ENCODE assay signal across 8 cellular contexts in genomic region chr19:38695319-38695683, GRCh38. TPM values are rescaled to one million over a fixed set of nuclear protein-coding genes. Genes with fewer than 3 reads are reported as not detected.
A peak's percentile ranks its signal among the peaks of the same experiment; 100 is the strongest.
DNase-seq lines count a peak whose midpoint lies in the region; ATAC-seq and TF ChIP-seq lines count a peak whose summit lies in the region.

No MANE protein-coding gene starts in this region.

- H3K27me3 Mint-ChIP-seq in activated T-helper 17 cell treated with anti-CD3 and anti-CD28 coated beads, Interleukin-2, amount 50 U/mL, for 72 hours: no peaks in the 10 kb centered on the region

- no peak overlapping the region for H3K9ac ChIP-seq in HUES6 (ENCODE audit: low read length)

- intact Hi-C loops in stomach (cut with DNase I; ENCODE audit: low total_unique reads): no loop called here

- DNase-seq in left lobe of liver (ENCODE audit: low spot score) (no peak), stomach (no peak), NCI-H146 (lab: John Stamatoyannopoulos, UW) (no peak), DMS153 treated with DMSO at 0.1 percent for 48 hours (lab: John Stamatoyannopoulos, UW; ENCODE audit: unreplicated experiment) (no peak), T1000 (lab: John Stamatoyannopoulos, UW) (no peak)

- H3K27ac ChIP-seq in HUES6 (ENCODE audit: low read depth, low read length) (0 out of 2 replicates have a peak overlapping the region, but pooled peaks have one; percentile 46), stomach (peak overlapping the region; percentile 13 to 96 (median 92))

- ATAC-seq in activated T-helper 17 cell treated with anti-CD3 and anti-CD28 coated beads, Interleukin-2, amount 50 U/mL, for 72 hours (replicated peaks): no peak
- peak; percentile 68 for ATAC-seq in left lobe of liver
- ATAC-seq in HG03432 (IDR thresholded peaks at IDR 0.05; ENCODE audit: unreplicated experiment): no peak

- H3K27me3 ChIP-seq in HUES6 (ENCODE audit: control insufficient read depth, insufficient read depth, low read length): no peaks in the 10 kb centered on the region
- H3K27me3 ChIP-seq in stomach: no peaks in the 10 kb centered on the region

- H3K9me3 ChIP-seq in HUES6 (ENCODE audit: control insufficient read depth, insufficient read depth, low read depth, low read length) (no peaks in the 10 kb centered on the region), stomach (no peaks in the 10 kb centered on the region)

- H3K9me3 Mint-ChIP-seq in activated T-helper 17 cell treated with anti-CD3 and anti-CD28 coated beads, Interleukin-2, amount 50 U/mL, for 72 hours: no peaks in the 10 kb centered on the region

- H3K36me3 Mint-ChIP-seq in activated T-helper 17 cell treated with anti-CD3 and anti-CD28 coated beads, Interleukin-2, amount 50 U/mL, for 72 hours (ENCODE audit: low read depth): peaks cover 63% of the 10 kb centered on the region

- peaks cover 62% of the 10 kb centered on the region for H3K4me1 Mint-ChIP-seq in activated T-helper 17 cell treated with anti-CD3 and anti-CD28 coated beads, Interleukin-2, amount 50 U/mL, for 72 hours

- no peak for TF ChIP-seq EP300 in stomach (IDR thresholded peaks at IDR 0.05)

- H3K36me3 ChIP-seq in HUES6 (ENCODE audit: control insufficient read depth, insufficient read depth, low read length) (peaks cover 58% of the 10 kb centered on the region), stomach (peaks cover 2 to 61% (median 31%) of the 10 kb centered on the region in 4 donors)

- TF ChIP-seq POLR2A in stomach (IDR thresholded peaks at IDR 0.05): no peak

- peak overlapping the region; percentile 52 for H3K4me3 Mint-ChIP-seq in activated T-helper 17 cell treated with anti-CD3 and anti-CD28 coated beads, Interleukin-2, amount 50 U/mL, for 72 hours

- H3K4me3 ChIP-seq in HUES6 (ENCODE audit: low read depth, low read length) (no peak overlapping the region), stomach (no peak overlapping the region)

- TF ChIP-seq CTCF in stomach (IDR thresholded peaks at IDR 0.05): no peak

- H3K4me1 ChIP-seq in HUES6 (ENCODE audit: control insufficient read depth, insufficient read depth, low read length) (peaks cover 72% of the 10 kb centered on the region), stomach (peaks cover 87 to 99% (median 95%) of the 10 kb centered on the region in 4 donors)

- 45 to 63% (median 60%) methylated on average over 9 of the region's 9 CpGs for WGBS in stomach, 5 donors

- peak overlapping the region; percentile 68 for H3K27ac Mint-ChIP-seq in activated T-helper 17 cell treated with anti-CD3 and anti-CD28 coated beads, Interleukin-2, amount 50 U/mL, for 72 hours

RNA-seq across cellular contexts. Expression of gene ACTN4, which starts 47.9 kb away (rescaled TPM):
- 100 to 1,000 TPM; 312 to 393 TPM for total RNA-seq in activated T-helper 17 cell treated with anti-CD3 and anti-CD28 coated beads, Interleukin-2, amount 50 U/mL, for 72 hours
- total RNA-seq in left lobe of liver: 156 TPM
- total RNA-seq in stomach: 100 to 1,000 TPM; 254 to 343 (median 319) TPM
- polyA plus RNA-seq in stomach: 10 to 100 TPM; 55.3 to 87.2 (median 75.0) TPM

RNA-seq across cellular contexts. Expression of gene CAPN12, which starts 49.0 kb away (rescaled TPM):
- total RNA-seq in activated T-helper 17 cell treated with anti-CD3 and anti-CD28 coated beads, Interleukin-2, amount 50 U/mL, for 72 hours: 10 to 100 TPM in 1 of 2 donors, 1 to 10 TPM in 1; 3.8 to 75.3 TPM
- total RNA-seq in left lobe of liver (30.9 TPM), stomach (10 to 100 TPM in 1 of 5 donors, 1 to 10 TPM in 4; 1.2 to 33.3 (median 4.8) TPM)
- polyA plus RNA-seq in stomach: 10 to 100 TPM in 2 of 3 donors, 1 to 10 TPM in 1; 3.4 to 16.9 (median 16.3) TPM
